ENCODE assay signal across 9 cellular contexts in genomic region chr14:81436296-81437138, GRCh38. TPM values are rescaled to one million over a fixed set of nuclear protein-coding genes. Genes with fewer than 3 reads are reported as not detected.
DNase-seq lines count a peak whose midpoint lies in the region; ATAC-seq, FAIRE-seq and TF ChIP-seq lines count a peak whose summit lies in the region.
"Had no signal": no experiment of that assay in that cellular context is flagged by ENCODE, and none has a peak within 500 bp of the region (broad histone marks: within the 10 kb centered on the region; RNA-seq: fewer than 3 reads in every experiment).

No MANE protein-coding gene starts in this region.

- peaks cover 4% of the 10 kb centered on the region for H3K27me3 ChIP-seq in keratinocyte (ENCODE audit: control insufficient read depth, extremely low read depth, insufficient read depth, low read length)

- H3K4me2 ChIP-seq in keratinocyte (ENCODE audit: control insufficient read depth, extremely low read depth, insufficient read depth, low read depth, low read length) = peak overlapping the region; percentile 92

- ATAC-seq in HG02763 (IDR thresholded peaks at IDR 0.05; ENCODE audit: unreplicated experiment) = peak; percentile 78

- in situ Hi-C loops in GM13976 (cut with MboI; ENCODE audit: low sequenced_read_pairs, unreplicated experiment) = no loop called here

- peaks cover 2% of the 10 kb centered on the region for H4K20me1 ChIP-seq in keratinocyte (ENCODE audit: control insufficient read depth, extremely low read depth, insufficient read depth, low read length)

- DNase-seq in GM13976 (ENCODE audit: low spot score) (peak; percentile 85), NCI-H146 (lab: John Stamatoyannopoulos, UW) (peak; percentile 76), chondrocyte (ENCODE audit: low spot score) (no peak), keratinocyte (ENCODE audit: low read depth, low spot score) (no peak), RCC 7860 (ENCODE audit: low spot score) (no peak)

- H3K4me1 Mint-ChIP-seq in chondrocyte (ENCODE audit: low read depth) = peaks cover 10% of the 10 kb centered on the region

- peaks cover 14% of the 10 kb centered on the region for H3K79me2 ChIP-seq in keratinocyte (ENCODE audit: control insufficient read depth, insufficient read depth, low read length)

- H3K27ac ChIP-seq in VCaP = peak overlapping the region; percentile 85
- H3K27ac ChIP-seq in keratinocyte (ENCODE audit: control insufficient read depth, insufficient read depth, low read length) = no peak overlapping the region
- peak overlapping the region in 15 of 21 experiments; percentile 18 to 85 (median 70) for H3K27ac ChIP-seq in skin epidermis

- no peaks in the 10 kb centered on the region for H3K36me3 Mint-ChIP-seq in chondrocyte (ENCODE audit: low read depth)

- peak overlapping the region; percentile 96 for H2AFZ ChIP-seq in keratinocyte (ENCODE audit: control insufficient read depth, low read length)

- peaks cover 83% of the 10 kb centered on the region for H3K27me3 Mint-ChIP-seq in chondrocyte (ENCODE audit: low read depth)

- H3K36me3 ChIP-seq in keratinocyte (ENCODE audit: control insufficient read depth in 2 of 2, extremely low read depth in 1 of 2, insufficient read depth in 2 of 2, low read length in 2 of 2) = no peaks in the 10 kb centered on the region

- H3K9me1 ChIP-seq in keratinocyte (ENCODE audit: control insufficient read depth, extremely low read depth, insufficient read depth, low read length) = peaks cover 5% of the 10 kb centered on the region

- dilution Hi-C loops in keratinocyte (cut with MboI; ENCODE audit: extremely low pct_ligation_motif_present, low sequenced_read_pairs) = no loop called here

- H3K4me3 ChIP-seq in keratinocyte (ENCODE audit: control insufficient read depth in 2 of 3, extremely low read depth in 1 of 3, insufficient read depth in 2 of 3, low read depth in 1 of 3, low read length in 3 of 3) = peak overlapping the region; percentile 61 to 80 (median 72)
- H3K4me3 ChIP-seq in skin epidermis = peak overlapping the region; percentile 31 to 74 (median 59)

- no peak overlapping the region for H3K27ac Mint-ChIP-seq in chondrocyte (ENCODE audit: unreplicated experiment)

- TF ChIP-seq CTCF in GM13976 (IDR thresholded peaks at IDR 0.05; ENCODE audit: borderline replicate concordance, control extremely low read depth, extremely low read depth, insufficient read depth, missing control alignments) (no peak), VCaP (conservative IDR thresholded peaks at IDR 0.05) (no peak; the same call in 1 of the 2 replicates), chondrocyte (IDR thresholded peaks at IDR 0.05) (no peak), keratinocyte (optimal IDR thresholded peaks at IDR 0.05 in 1 of 3, IDR thresholded peaks at IDR 0.05 in 1 of 3, conservative IDR thresholded peaks at IDR 0.05 in 1 of 3; ENCODE audit: extremely low read depth in 1 of 3, insufficient read depth in 2 of 3, low read length in 3 of 3) (no peak)

- H3K9ac ChIP-seq in keratinocyte (ENCODE audit: control insufficient read depth, extremely low read depth, insufficient read depth, low read length) = peak overlapping the region; percentile 81

- peak overlapping the region; percentile 58 for H3K4me3 Mint-ChIP-seq in chondrocyte (ENCODE audit: unreplicated experiment)

- no peaks in the 10 kb centered on the region for H3K9me3 Mint-ChIP-seq in chondrocyte (ENCODE audit: low read depth)

- no peaks in the 10 kb centered on the region for H3K9me3 ChIP-seq in keratinocyte (ENCODE audit: control insufficient read depth, low read depth, low read length)

- H3K4me1 ChIP-seq in keratinocyte (ENCODE audit: control insufficient read depth, extremely low read depth, insufficient read depth, low read length) = peaks cover 28% of the 10 kb centered on the region

- FAIRE-seq in keratinocyte (lab: Jason Lieb, UNC) (no peak), RCC 7860 (lab: Jason Lieb, UNC) (no peak)
- FAIRE-seq: islet of Langerhans had no signal

RNA-seq across cellular contexts. Expression of gene STON2, which starts 36.4 kb away (rescaled TPM):
- total RNA-seq in chondrocyte = not detected in 3 replicates
- polyA plus RNA-seq in keratinocyte = 82.3 to 103 TPM (median 103 TPM) in 3 replicates
- 12.9 TPM for polyA plus RNA-seq in keratinocyte (2011; ENCODE audit: low read depth)
- polyA plus RNA-seq in keratinocyte (2011; cell fraction: cytosol; rRNA removed) = 48.4 and 74.3 TPM in 2 replicates
- polyA plus RNA-seq in keratinocyte (2011; cell fraction: nucleus; rRNA removed) = 118 and 122 TPM in 2 replicates
- 25.6 and 53.0 TPM in 2 replicates for polyA plus RNA-seq in keratinocyte (2012; ENCODE audit: low replicate concordance)
- 265 to 559 TPM (median 447 TPM) in 3 replicates for polyA minus RNA-seq in keratinocyte
- polyA minus RNA-seq in keratinocyte (2011; cell fraction: cytosol; rRNA and poly(A)+ RNA removed) = 273 TPM
- 304 and 525 TPM in 2 replicates for polyA minus RNA-seq in keratinocyte (2011; cell fraction: nucleus; rRNA and poly(A)+ RNA removed)

Comparison
In these comparisons a context has a peak if more than half of its experiments do, and no peak if none do; other contexts are left out.
1. DNase-seq: peak in GM13976 (single experiment) and NCI-H146 (single experiment); none in chondrocyte (single experiment), keratinocyte (single experiment) and RCC 7860 (single experiment).